22 cellular contexts compared by ENCODE assay signal in genomic region chr1:21503706-21504377, GRCh38. TPM values are rescaled to one million over a fixed set of nuclear protein-coding genes. Genes with fewer than 3 reads are reported as not detected.
"Had no signal": no experiment of that assay in that cellular context is flagged by ENCODE, and none has a peak within 500 bp of the region (broad histone marks: within the 10 kb centered on the region; RNA-seq: fewer than 3 reads in every experiment).

No MANE protein-coding gene starts in this region.

- H3K9ac ChIP-seq: parathyroid adenoma had no signal

- H3K27ac ChIP-seq: ascending aorta, left lung, neutrophil, parathyroid adenoma, spleen, tibial artery, uterus had no signal

- H3K4me1 ChIP-seq: parathyroid adenoma had no signal

- H2AFZ ChIP-seq: parathyroid adenoma had no signal

- H3K27ac Mint-ChIP-seq: activated B cell treated with CpG ODN at 0.5 μM for 24 hours; dendritic cell treated with granulocyte-macrophage colony-stimulating factor and Interleukin-4, amounts not matched to agents 40 ng/mL and 50 ng/mL, for 4 days; effector memory CD8-positive, alpha-beta T cell; naive thymus-derived CD4-positive, alpha-beta T cell had no signal

- H3K4me3 ChIP-seq: ascending aorta, left lung, mucosa of descending colon, spleen, tibial artery, uterus had no signal

- ATAC-seq: activated T-cell treated with anti-CD3 and anti-CD28 coated beads, Interleukin-2, amount 50 U/mL, for 4 hours; effector memory CD8-positive, alpha-beta T cell; left lung; mucosa of descending colon; naive thymus-derived CD4-positive, alpha-beta T cell had no signal

- DNase-seq: activated B cell treated with CpG ODN at 0.5 μM for 24 hours; activated CD4-positive, alpha-beta T cell treated with anti-CD3 and anti-CD28 coated beads, Interleukin-2, amount 50 U/mL, for 1 hour; activated CD8-positive, alpha-beta memory T cell treated with anti-CD3 and anti-CD28 coated beads, Interleukin-2, amount 50 U/mL, for 4 hours; activated naive CD4-positive, alpha-beta T cell treated with anti-CD3 and anti-CD28 coated beads, Interleukin-2, amount 50 U/mL, for 16 hours; activated T-cell treated with anti-CD3 and anti-CD28 coated beads, Interleukin-2, amount 50 U/mL, for 4 hours; effector memory CD8-positive, alpha-beta T cell; kidney; mammary epithelial cell; mucosa of descending colon; naive thymus-derived CD4-positive, alpha-beta T cell; spleen; stimulated activated naive CD4-positive, alpha-beta T cell; T-helper 1 cell; T-helper 9 cell; uterus had no signal

- H3K9me3 Mint-ChIP-seq: activated B cell treated with CpG ODN at 0.5 μM for 24 hours; activated T-cell treated with anti-CD3 and anti-CD28 coated beads, Interleukin-2, amount 50 U/mL, for 4 hours; dendritic cell treated with granulocyte-macrophage colony-stimulating factor and Interleukin-4, amounts not matched to agents 40 ng/mL and 50 ng/mL, for 4 days; effector memory CD8-positive, alpha-beta T cell had no signal

- H3K4me3 Mint-ChIP-seq: activated B cell treated with CpG ODN at 0.5 μM for 24 hours; activated T-cell treated with anti-CD3 and anti-CD28 coated beads, Interleukin-2, amount 50 U/mL, for 4 hours; dendritic cell treated with granulocyte-macrophage colony-stimulating factor and Interleukin-4, amounts not matched to agents 40 ng/mL and 50 ng/mL, for 4 days; effector memory CD8-positive, alpha-beta T cell; naive thymus-derived CD4-positive, alpha-beta T cell had no signal

- H3K36me3 ChIP-seq: ascending aorta, left lung, neutrophil, spleen, tibial artery, uterus had no signal

- H3K9me3 ChIP-seq: ascending aorta, left lung, mucosa of descending colon, neutrophil, tibial artery, uterus had no signal

RNA-seq across cellular contexts. Expression of gene ALPL, which starts 5.4 kb away (rescaled TPM):
- total RNA-seq: epithelial cell of proximal tubule; mammary epithelial cell; naive thymus-derived CD4-positive, alpha-beta T cell had no signal
- polyA plus RNA-seq: naive thymus-derived CD4-positive, alpha-beta T cell had no signal
